In the genomic region with DNA sequence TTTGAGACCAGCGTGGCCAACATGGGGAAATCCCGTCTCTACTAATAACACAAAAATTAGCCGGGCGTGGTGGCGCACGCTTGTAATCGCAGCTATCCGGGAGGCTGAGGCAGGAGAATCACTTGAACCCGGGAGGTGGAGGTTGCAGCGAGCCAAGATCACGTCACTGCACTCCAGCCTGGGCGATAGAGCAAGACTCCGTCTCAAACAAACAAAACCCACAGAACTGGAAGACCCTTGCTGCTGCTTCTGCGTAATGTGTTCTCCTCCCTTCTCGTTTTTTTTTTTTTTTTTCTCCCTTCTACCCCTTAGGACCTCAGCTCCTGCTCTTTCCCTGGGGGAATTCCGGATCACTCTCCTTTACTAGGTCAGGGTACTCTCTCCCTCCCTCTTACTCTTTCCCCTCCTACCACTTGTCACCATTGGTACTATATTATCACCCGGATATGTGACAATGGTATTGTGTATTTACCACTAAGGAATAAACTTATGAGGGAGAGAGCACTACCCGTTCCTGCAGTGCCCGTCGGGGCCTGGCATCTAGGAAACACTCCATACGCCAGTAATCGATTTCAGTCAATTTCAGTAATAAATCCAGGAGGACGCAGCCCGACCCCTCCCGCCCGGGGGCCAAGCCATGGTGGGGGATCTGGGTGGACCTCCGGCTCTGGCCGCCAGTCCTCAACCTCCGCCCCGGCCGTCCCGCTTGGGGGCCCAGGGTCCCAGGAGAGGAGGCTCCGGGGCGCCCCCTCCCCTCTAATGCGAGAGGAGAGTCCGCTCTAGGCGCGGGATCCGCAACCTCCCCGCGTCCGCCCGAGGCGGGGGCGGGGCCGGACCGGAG, we compare ENCODE assay signal across 8 cellular contexts. TPM values are rescaled to one million over a fixed set of nuclear protein-coding genes. Genes with fewer than 3 reads are reported as not detected.
A peak's percentile ranks its signal among the peaks of the same experiment; 100 is the strongest.
DNase-seq lines count a peak whose midpoint lies in the region; ATAC-seq and TF ChIP-seq lines count a peak whose summit lies in the region.

No MANE protein-coding gene starts in this region.

- CTCF ChIA-PET in IMR-90 (lab: Yijun Ruan, JAX) = no interaction called here

- H2BK20ac ChIP-seq in IMR-90 (ENCODE audit: low read depth, low read length) = peak overlapping the region; percentile 57; the same call in 1 of the 2 replicates

- 0 out of 2 replicates have a peak, but pooled peaks cover under 1% of the 10 kb centered on the region for H4K20me1 ChIP-seq in IMR-90 (ENCODE audit: insufficient read depth, low read length)

- H3K9me1 ChIP-seq in IMR-90 (ENCODE audit: insufficient read depth, low read length) = peaks cover 7% of the 10 kb centered on the region

- peaks cover 2% of the 10 kb centered on the region for H3K4me1 ChIP-seq in IMR-90 (ENCODE audit: control insufficient read depth, insufficient read depth, low read length)

- peak overlapping the region; percentile 73 for H3K18ac ChIP-seq in IMR-90 (ENCODE audit: low read depth, low read length)

- no peaks in the 10 kb centered on the region for H3K36me3 ChIP-seq in IMR-90 (ENCODE audit: control insufficient read depth, insufficient read depth, low read length)

- peak overlapping the region; percentile 93 for H3K14ac ChIP-seq in IMR-90 (replicated peaks; ENCODE audit: low read depth, low read length)

- H4K8ac ChIP-seq in IMR-90 (ENCODE audit: low read depth in 2 of 2, low read length in 2 of 2) = peak overlapping the region; percentile 82 to 99

- H3K4me2 ChIP-seq in IMR-90 (ENCODE audit: low read depth, low read length) = peak overlapping the region; percentile 99

- peak overlapping the region; percentile 91 for H3K4ac ChIP-seq in IMR-90 (ENCODE audit: low read depth, low read length)

- peak overlapping the region; percentile 84 for H3K4me3 Mint-ChIP-seq in stimulated activated effector memory CD8-positive, alpha-beta T cell treated with anti-CD3 and anti-CD28 coated beads, Interleukin-12 subunit alpha, Interleukin-12 subunit beta, amount 100 ng/mL, for 72 hours

- dilution Hi-C loops in IMR-90 (cut with HindIII; ENCODE audit: low sequenced_read_pairs, unreplicated experiment) = no loop called here

- H2BK120ac ChIP-seq in IMR-90 (ENCODE audit: low read depth, low read length) = peak overlapping the region; percentile 62; the same call in 1 of the 2 replicates

- H2AK5ac ChIP-seq in IMR-90 (ENCODE audit: low read depth, low read length) = peak overlapping the region; percentile 33

- peak; percentile 38 for TF ChIP-seq POLR2A in IMR-90 (IDR thresholded peaks at IDR 0.05; ENCODE audit: low read depth, low read length)

- POLR2A ChIA-PET in IMR-90 (lab: Charles Lee; ENCODE audit: unreplicated experiment) = no interaction called here

- H4K5ac ChIP-seq in IMR-90 (ENCODE audit: low read depth, low read length) = peak overlapping the region; percentile 93

- peak overlapping the region; percentile 89 for H2BK5ac ChIP-seq in IMR-90 (ENCODE audit: low read depth, low read length, poor library complexity, severe bottlenecking)

- peak overlapping the region; percentile 99 for H2AFZ ChIP-seq in IMR-90 (replicated peaks; ENCODE audit: low read length, poor library complexity)

- peaks cover 23% of the 10 kb centered on the region for H3K4me1 Mint-ChIP-seq in stimulated activated effector memory CD8-positive, alpha-beta T cell treated with anti-CD3 and anti-CD28 coated beads, Interleukin-12 subunit alpha, Interleukin-12 subunit beta, amount 100 ng/mL, for 72 hours

- TF ChIP-seq CTCF in IMR-90 (conservative IDR thresholded peaks at IDR 0.05; ENCODE audit: low read depth, low read length) = no peak
- TF ChIP-seq CTCF in dorsolateral prefrontal cortex (IDR thresholded peaks at IDR 0.05 in 54 of 56, conservative IDR thresholded peaks at IDR 0.05 in 2 of 56; ENCODE audit: low read depth in 1 of 56, partially characterized antibody in 56 of 56) = peak in 17 of 56 donors; percentile 3 to 35 (median 16)

- no TSS peak for BruUV-seq in IMR-90 (replicated peaks; lab: Mats Ljungman, UMichigan)

- no peaks in the 10 kb centered on the region for H3K9me3 ChIP-seq in IMR-90 (ENCODE audit: control insufficient read depth, insufficient read depth, low read length)

- H3K9me3 Mint-ChIP-seq in stimulated activated effector memory CD8-positive, alpha-beta T cell treated with anti-CD3 and anti-CD28 coated beads, Interleukin-12 subunit alpha, Interleukin-12 subunit beta, amount 100 ng/mL, for 72 hours = no peaks in the 10 kb centered on the region

- peak overlapping the region; percentile 92 for H3K9ac ChIP-seq in IMR-90 (ENCODE audit: low read depth, low read length)

- peak overlapping the region; percentile 96 for H2AK9ac ChIP-seq in IMR-90 (replicated peaks; ENCODE audit: low read depth, low read length, poor library complexity)

- H3K27ac ChIP-seq in IMR-90 (ENCODE audit: insufficient read depth, low read length) (peak overlapping the region; percentile 91), dorsolateral prefrontal cortex (peak overlapping the region; percentile 30 to 99 (median 96))

- peak overlapping the region; percentile 94 for H3K23ac ChIP-seq in IMR-90 (ENCODE audit: low read depth, low read length)

- peak overlapping the region; percentile 73; the same call in 1 of the 2 replicates for H3K56ac ChIP-seq in IMR-90 (ENCODE audit: extremely low read depth, insufficient read depth, low read length)

- 20% methylated on average over 8 of the region's 47 CpGs; no CpG with 5 or more reads in 1 of the 2 experiments for WGBS in IMR-90 (ENCODE audit: extremely low coverage in 2 of 2, insufficient read length in 1 of 2), 2 experiments

- peak overlapping the region; percentile 82 for H4K91ac ChIP-seq in IMR-90 (ENCODE audit: insufficient read depth, low read depth, low read length)

- H3K27ac Mint-ChIP-seq in stimulated activated effector memory CD8-positive, alpha-beta T cell treated with anti-CD3 and anti-CD28 coated beads, Interleukin-12 subunit alpha, Interleukin-12 subunit beta, amount 100 ng/mL, for 72 hours = peak overlapping the region; percentile 91

- H2BK15ac ChIP-seq in IMR-90 (ENCODE audit: low read depth, low read length) = peak overlapping the region; percentile 96; the same call in 2 of the 3 replicates

- intact Hi-C loops in IMR-90 (cut with micrococcal nuclease) = loop anchor here (2.0 kb wide), 2 partner anchors 33 to 83 kb away; no protein-coding TSS in a partner anchor
- intact Hi-C loops in dorsolateral prefrontal cortex (cut with DNase I) = loop anchor here in 1 of 2 donors (10.0 kb wide), 1 partner anchor 91 kb away; no protein-coding TSS in a partner anchor

- peaks cover 4 to 39% of the 10 kb centered on the region in 2 experiments; a peak in 3 of 4 replicates for H3K79me1 ChIP-seq in IMR-90 (ENCODE audit: low read depth in 1 of 2, low read length in 2 of 2)

- no peaks in the 10 kb centered on the region for H3K27me3 ChIP-seq in IMR-90 (ENCODE audit: control insufficient read depth, insufficient read depth, low read length)
- H3K27me3 ChIP-seq in dorsolateral prefrontal cortex = no peaks in the 10 kb centered on the region

- in situ Hi-C loops in IMR-90 (cut with MboI; ENCODE audit: low sequenced_read_pairs) = no loop called here

- TF ChIP-seq RAD21 in IMR-90 (IDR thresholded peaks at IDR 0.05; ENCODE audit: low read length) = no peak

- DNase-seq in EL (peak; percentile 63), IMR-90 (peak; percentile 47), UCSD-AML1 (lab: John Stamatoyannopoulos, UW; ENCODE audit: unreplicated experiment) (peak; percentile 64), dorsolateral prefrontal cortex (peak; percentile 74 to 92 (median 86)), lung microvascular endothelial cell (ENCODE audit: low read depth in 2 of 2) (peak; percentile 39 to 69), HPDE6-E6E7 (ENCODE audit: extremely low spot score) (no peak)
- peak; percentile 78 to 90 for DNase-seq in stimulated activated effector memory CD8-positive, alpha-beta T cell treated with anti-CD3 and anti-CD28 coated beads, Interleukin-12 subunit alpha, Interleukin-12 subunit beta, amount 100 ng/mL, for 72 hours (ENCODE audit: low spot score in 2 of 2)

- H3K4me3 ChIP-seq in IMR-90 (ENCODE audit: insufficient read depth, low read depth, low read length) (peak overlapping the region; percentile 95), dorsolateral prefrontal cortex (peak overlapping the region; percentile 55 to 100 (median 94))

- H3K36me3 Mint-ChIP-seq in stimulated activated effector memory CD8-positive, alpha-beta T cell treated with anti-CD3 and anti-CD28 coated beads, Interleukin-12 subunit alpha, Interleukin-12 subunit beta, amount 100 ng/mL, for 72 hours = peaks cover 6% of the 10 kb centered on the region

- ATAC-seq in GM21360 (IDR thresholded peaks at IDR 0.05; ENCODE audit: unreplicated experiment) (peak; percentile 10), IMR-90 (ENCODE audit: low read depth) (peak; percentile 21)
- peak; percentile 35 for ATAC-seq in stimulated activated effector memory CD8-positive, alpha-beta T cell treated with anti-CD3 and anti-CD28 coated beads, Interleukin-12 subunit alpha, Interleukin-12 subunit beta, amount 100 ng/mL, for 72 hours

TF ChIP-seq in IMR-90, 13 proteins besides CTCF, POLR2A, EP300 and RAD21 (continues in another document):
- TF ChIP-seq, protein P1, sequence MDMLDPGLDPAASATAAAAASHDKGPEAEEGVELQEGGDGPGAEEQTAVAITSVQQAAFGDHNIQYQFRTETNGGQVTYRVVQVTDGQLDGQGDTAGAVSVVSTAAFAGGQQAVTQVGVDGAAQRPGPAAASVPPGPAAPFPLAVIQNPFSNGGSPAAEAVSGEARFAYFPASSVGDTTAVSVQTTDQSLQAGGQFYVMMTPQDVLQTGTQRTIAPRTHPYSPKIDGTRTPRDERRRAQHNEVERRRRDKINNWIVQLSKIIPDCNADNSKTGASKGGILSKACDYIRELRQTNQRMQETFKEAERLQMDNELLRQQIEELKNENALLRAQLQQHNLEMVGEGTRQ (IDR thresholded peaks at IDR 0.05; ENCODE audit: low read depth, low read length) = no peak
- no peak for TF ChIP-seq MAFK (IDR thresholded peaks at IDR 0.05; ENCODE audit: low read depth, low read length)
- TF ChIP-seq FOS (IDR thresholded peaks at IDR 0.05; ENCODE audit: low read depth, low read length) = no peak
- no peak for TF ChIP-seq MXI1 (IDR thresholded peaks at IDR 0.05; ENCODE audit: borderline replicate concordance, low read depth, low read length)

RNA-seq across cellular contexts. Expression of a gene that starts 0.4 kb away (rescaled TPM):
- total RNA-seq in IMR-90 (2012; rRNA removed) = 13.8 and 15.0 TPM in 2 replicates
- polyA plus RNA-seq in IMR-90 (2012; rRNA removed) = 16.9 and 21.5 TPM in 2 replicates
- polyA plus RNA-seq in IMR-90 (2012; cell fraction: cytosol; rRNA removed) = 8.9 and 11.8 TPM in 2 replicates
- polyA plus RNA-seq in IMR-90 (2012; cell fraction: nucleus; rRNA removed; ENCODE audit: low replicate concordance) = 35.6 and 45.2 TPM in 2 replicates
- 10 to 100 TPM; 15.6 to 45.4 (median 24.2) TPM for total RNA-seq in dorsolateral prefrontal cortex
- 25.1 and 26.8 TPM in 2 replicates for total RNA-seq in lung microvascular endothelial cell
